In the genomic region with DNA sequence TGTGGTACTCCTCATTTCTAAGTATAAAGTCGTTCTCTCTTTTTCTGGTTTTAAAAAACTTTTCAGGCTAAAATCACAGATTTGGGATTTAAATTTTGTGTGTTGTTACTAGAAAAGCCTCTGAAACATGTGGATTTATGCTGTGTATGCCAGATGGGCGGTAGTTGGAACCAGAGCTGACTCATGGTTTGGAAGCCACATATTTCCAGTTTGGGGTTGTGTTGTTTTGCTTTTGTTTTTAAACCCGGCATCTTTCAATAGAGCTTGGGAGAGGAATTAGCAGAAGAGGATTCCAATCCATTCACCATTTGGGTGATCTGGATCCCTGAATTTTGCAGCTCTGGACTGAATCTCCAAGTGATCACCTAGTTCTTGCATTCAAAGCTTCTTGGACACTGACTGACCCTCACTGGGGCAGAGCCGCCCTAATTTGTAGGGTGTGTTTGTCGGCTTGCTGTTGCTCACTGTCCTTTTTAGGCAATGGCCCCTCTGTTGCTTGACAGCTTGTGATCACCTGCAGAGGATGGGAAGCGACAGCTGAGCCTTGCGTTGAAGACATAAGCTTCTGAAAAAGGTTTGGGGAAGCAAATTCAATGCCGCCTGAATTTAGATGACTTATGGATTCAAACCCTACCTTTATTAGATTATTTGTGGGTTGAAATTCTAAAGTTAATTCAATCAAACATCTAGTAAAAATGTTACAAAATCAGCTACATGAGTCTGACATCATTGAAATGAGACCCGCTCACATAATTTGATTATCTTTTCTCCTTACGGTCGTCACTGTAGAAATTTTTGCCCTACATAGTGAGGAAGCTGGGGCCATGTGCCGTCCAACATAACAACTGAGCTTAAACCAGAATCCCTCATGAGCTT, we compare ENCODE assay signal across 13 cellular contexts.
DNase-seq lines count a peak whose midpoint lies in the region; ATAC-seq and TF ChIP-seq lines count a peak whose summit lies in the region.
"Had no signal": no experiment of that assay in that cellular context is flagged by ENCODE, and none has a peak within 500 bp of the region (broad histone marks: within the 10 kb centered on the region; RNA-seq: fewer than 3 reads in every experiment).

No MANE protein-coding gene starts in this region.

- H3K79me2 ChIP-seq in OCI-LY7 (ENCODE audit: insufficient read depth, low read depth, low read length) = no peaks in the 10 kb centered on the region

- no peaks in the 10 kb centered on the region for H3K4me1 ChIP-seq in OCI-LY7 (ENCODE audit: insufficient read depth, low read length, poor library complexity, severe bottlenecking)
- H3K4me1 ChIP-seq: transverse colon had no signal

- CTCF ChIA-PET in OCI-LY7 (lab: Charles Lee; ENCODE audit: unreplicated experiment) = interaction anchor here (1.0 kb wide), 1 partner anchor 10 kb away, joined by 5 read pairs; no protein-coding TSS in a partner anchor

- no peaks in the 10 kb centered on the region for H3K36me3 Mint-ChIP-seq in nephron (ENCODE audit: low read depth)

- H3K9me3 ChIP-seq in OCI-LY7 (ENCODE audit: low read length) = no peaks in the 10 kb centered on the region
- H3K9me3 ChIP-seq: transverse colon had no signal

- H3K4me2 ChIP-seq in OCI-LY7 (ENCODE audit: low read length) = no peak overlapping the region

- peaks cover 48% of the 10 kb centered on the region for H3K27me3 Mint-ChIP-seq in nephron (ENCODE audit: low read depth)

- H3K4me3 ChIP-seq in brain microvascular endothelial cell (ENCODE audit: low read depth, low read length) = no peak overlapping the region
- no peak overlapping the region for H3K4me3 ChIP-seq in OCI-LY7 (ENCODE audit: low read depth, low read length, poor library complexity, severe bottlenecking)
- H3K4me3 ChIP-seq: transverse colon had no signal

- H3K4me3 Mint-ChIP-seq in nephron = no peak overlapping the region

- H3K27me3 ChIP-seq in brain microvascular endothelial cell (replicated peaks) = no peaks in the 10 kb centered on the region

- H4K20me1 ChIP-seq in OCI-LY7 (ENCODE audit: insufficient read depth, low read length) = no peaks in the 10 kb centered on the region

- BruUV-seq in OCI-LY7 (replicated peaks; lab: Mats Ljungman, UMichigan) = no TSS peak

- H3K36me3 ChIP-seq in brain microvascular endothelial cell (replicated peaks) (no peaks in the 10 kb centered on the region), OCI-LY7 (ENCODE audit: insufficient read depth, low read length) (no peaks in the 10 kb centered on the region)
- H3K36me3 ChIP-seq: transverse colon had no signal

- intact Hi-C loops in OCI-LY7 (cut with micrococcal nuclease; ENCODE audit: unreplicated experiment) = no loop called here

- H3K27ac ChIP-seq in brain microvascular endothelial cell = no peak overlapping the region
- H3K27ac ChIP-seq in OCI-LY7 (ENCODE audit: low read depth, low read length, poor library complexity, severe bottlenecking) = no peak overlapping the region
- H3K27ac ChIP-seq: transverse colon had no signal

- in situ Hi-C loops in brain microvascular endothelial cell (cut with HindIII; ENCODE audit: low pct_ligation_motif_present, low sequenced_read_pairs) = no loop called here

- peak overlapping the region; percentile 11 to 59 (median 36) for H3K27ac Mint-ChIP-seq in nephron

- peak; percentile 78 for DNase-seq in GM03348 (ENCODE audit: low spot score)
- DNase-seq in NCI-H1694 (lab: John Stamatoyannopoulos, UW) = peak; percentile 67
- DNase-seq in brain microvascular endothelial cell = peak; percentile 68
- DNase-seq in OCI-LY7 (ENCODE audit: low spot score) = no peak
- no peak for DNase-seq in NCI-H69 (lab: John Stamatoyannopoulos, UW)
- no peak for DNase-seq in NOMO-1 treated with dmso at 0.1 percent for 144 hours (lab: John Stamatoyannopoulos, UW; ENCODE audit: unreplicated experiment)
- DNase-seq: activated T-cell treated with anti-CD3 and anti-CD28 coated beads, Interleukin-2, amount 50 U/mL, for 1 hour; DMS79 treated with DMSO at 0.1 percent for 48 hours; glutamatergic neuron; left ventricle myocardium superior; transverse colon had no signal

- TF ChIP-seq CTCF in brain microvascular endothelial cell (IDR thresholded peaks at IDR 0.05; ENCODE audit: low read depth, low read length, missing control alignments) (no peak), nephron (IDR thresholded peaks at IDR 0.05; ENCODE audit: unreplicated experiment in 3 of 3) (no peak), OCI-LY7 (conservative IDR thresholded peaks at IDR 0.05; ENCODE audit: low read length) (no peak)

- H3K9me3 Mint-ChIP-seq in nephron = peaks cover 5% of the 10 kb centered on the region

- no peaks in the 10 kb centered on the region for H3K9me2 ChIP-seq in OCI-LY7 (ENCODE audit: insufficient read depth, low read length)

- no peak overlapping the region for H2AFZ ChIP-seq in OCI-LY7 (ENCODE audit: low read length)

- no peak for ATAC-seq in HG03565 (IDR thresholded peaks at IDR 0.05; ENCODE audit: unreplicated experiment)
- ATAC-seq: left ventricle myocardium superior had no signal

- POLR2A ChIA-PET in OCI-LY7 (lab: Charles Lee) = interaction anchor here (0.5 to 1.3 kb wide), 5 partner anchors 13 to 202 kb away, joined by 3 to 4 read pairs (median 3); no protein-coding TSS in a partner anchor

- H3K4me1 Mint-ChIP-seq in nephron = peaks cover 63% of the 10 kb centered on the region

Comparison
In these comparisons a context has a peak if more than half of its experiments do, and no peak if none do; other contexts are left out.
1. DNase-seq: peak in GM03348 (single experiment), NCI-H1694 (single experiment) and brain microvascular endothelial cell (single experiment); none in OCI-LY7 (single experiment), NCI-H69 (single experiment) and NOMO-1 treated with dmso at 0.1 percent for 144 hours (single experiment).